ENCODE assay signal across 9 cellular contexts in the genomic region with DNA sequence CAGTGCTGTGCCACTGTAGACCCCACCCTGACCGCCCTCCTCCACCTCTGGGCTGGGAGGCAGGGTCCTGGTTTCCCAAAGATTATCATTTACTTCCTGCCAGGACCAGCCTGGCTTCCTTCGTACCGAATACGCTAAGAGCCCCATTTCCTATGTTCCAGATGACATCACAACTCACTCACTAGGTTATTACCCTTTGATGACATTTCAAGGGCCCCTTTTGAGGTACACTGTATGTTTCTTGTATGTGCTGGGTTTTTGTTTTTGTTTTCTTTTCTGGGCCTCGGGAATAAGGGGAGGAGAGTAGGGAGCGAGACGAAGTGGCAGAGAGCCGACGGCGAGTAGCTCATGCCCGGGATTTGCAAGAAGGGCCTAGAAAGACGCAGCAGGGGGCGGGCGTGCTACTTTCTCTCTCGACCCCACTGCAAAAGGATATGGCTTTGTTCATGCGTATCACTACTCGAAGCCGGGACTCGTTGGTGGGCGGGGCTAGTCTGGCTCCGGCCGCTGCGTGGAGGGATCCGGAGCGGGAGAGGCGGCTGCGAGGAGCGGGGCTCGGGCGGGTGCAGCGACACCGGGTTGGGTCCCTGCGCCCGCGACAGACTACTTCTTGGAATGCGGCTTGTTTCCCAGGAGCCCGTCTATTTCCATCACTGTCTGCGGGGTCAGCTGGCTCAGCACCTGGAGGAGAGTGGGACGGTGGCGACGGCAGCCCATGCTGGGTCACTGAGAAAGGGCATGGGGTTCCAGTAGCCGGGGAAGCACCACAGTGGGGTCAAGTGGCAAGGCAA. TPM values are rescaled to one million over a fixed set of nuclear protein-coding genes. Genes with fewer than 3 reads are reported as not detected.
DNase-seq lines count a peak whose midpoint lies in the region; ATAC-seq, FAIRE-seq and TF ChIP-seq lines count a peak whose summit lies in the region.
"Had no signal": no experiment of that assay in that cellular context is flagged by ENCODE, and none has a peak within 500 bp of the region (broad histone marks: within the 10 kb centered on the region; RNA-seq: fewer than 3 reads in every experiment).

No MANE protein-coding gene starts in this region.

- H3K9me3 ChIP-seq in iPS-15b (ENCODE audit: control insufficient read depth, insufficient read depth, low read length) = no peaks in the 10 kb centered on the region
- H3K9me3 ChIP-seq in gastrocnemius medialis = no peaks in the 10 kb centered on the region

- no peaks in the 10 kb centered on the region for H3K27me3 Mint-ChIP-seq in brain

- H3K4me3 Mint-ChIP-seq in brain = peak overlapping the region; percentile 26 to 76 (median 72)

- H3K4me3 ChIP-seq in iPS-15b (ENCODE audit: low read depth, low read length) (peak overlapping the region; percentile 39), gastrocnemius medialis (peak overlapping the region; percentile 53 to 77 (median 60))

- no peaks in the 10 kb centered on the region for H3K9me3 Mint-ChIP-seq in brain

- CTCF ChIA-PET in HEK293T (lab: Yijun Ruan, JAX) = no interaction called here

- peaks cover 82% of the 10 kb centered on the region for H3K27me3 ChIP-seq in iPS-15b (ENCODE audit: control insufficient read depth, insufficient read depth, low read length)
- H3K27me3 ChIP-seq in gastrocnemius medialis = no peaks in the 10 kb centered on the region

- peak; percentile 54; the same call in 1 of the 2 replicates for TF ChIP-seq POLR2A in GM12891 (IDR thresholded peaks at IDR 0.05; ENCODE audit: low read depth, low read length)
- peak; percentile 43 to 57 for TF ChIP-seq POLR2A in gastrocnemius medialis (IDR thresholded peaks at IDR 0.05)

- ATAC-seq in gastrocnemius medialis = peak; percentile 87 to 93
- no peak for ATAC-seq in HG02970 (IDR thresholded peaks at IDR 0.05; ENCODE audit: low FRiP score, unreplicated experiment)
- ATAC-seq in HG03196 (IDR thresholded peaks at IDR 0.05; ENCODE audit: unreplicated experiment) = no peak

- in situ Hi-C loops in gastrocnemius medialis (cut with MboI; ENCODE audit: low sequenced_read_pairs in 4 of 4) = no loop called here

- H3K4me1 ChIP-seq in iPS-15b (ENCODE audit: control insufficient read depth, insufficient read depth, low read length) (peaks cover 7% of the 10 kb centered on the region), gastrocnemius medialis (peaks cover 5 to 12% of the 10 kb centered on the region in 2 donors)

- FAIRE-seq in GM12891 (lab: Jason Lieb, UNC) = peak; percentile 94
- FAIRE-seq: colon had no signal

- DNase-seq in GM12891 (ENCODE audit: insufficient read length, low spot score) (peak; percentile 75), T1000 (lab: John Stamatoyannopoulos, UW) (peak; percentile 4), gastrocnemius medialis (peak; percentile 52 to 76), HEK293T (ENCODE audit: extremely low spot score) (no peak)

- no peak overlapping the region for H3K9ac ChIP-seq in iPS-15b (ENCODE audit: low read depth, low read length)

- POLR2A ChIA-PET in HEK293T (lab: Yijun Ruan, JAX) = interaction anchor here (1.0 to 1.4 kb wide), 2 partner anchors 9 to 10 kb away, joined by 4 to 6 read pairs; partner anchors contain the start of genes CNTROB and TRAPPC1

- intact Hi-C loops in gastrocnemius medialis (cut with DNase I; ENCODE audit: low total_unique reads) = no loop called here

- H3K36me3 Mint-ChIP-seq in brain = no peaks in the 10 kb centered on the region

- H3K27ac Mint-ChIP-seq in brain = peak overlapping the region in 4 of 5 experiments; percentile 90 to 96 (median 94)

- H3K4me1 Mint-ChIP-seq in brain = peaks cover 19% of the 10 kb centered on the region

- H3K27ac ChIP-seq in gastrocnemius medialis = peak overlapping the region; percentile 58 to 74 (median 60)

- no peaks in the 10 kb centered on the region for H3K36me3 ChIP-seq in iPS-15b (ENCODE audit: control insufficient read depth, insufficient read depth, low read length)
- no peaks in the 10 kb centered on the region for H3K36me3 ChIP-seq in gastrocnemius medialis

- TF ChIP-seq CTCF in brain (conservative IDR thresholded peaks at IDR 0.05) = no peak
- no peak for TF ChIP-seq CTCF in gastrocnemius medialis (IDR thresholded peaks at IDR 0.05 in 4 of 5, conservative IDR thresholded peaks at IDR 0.05 in 1 of 5)

TF ChIP-seq in GM12891, 5 proteins besides CTCF, POLR2A, EP300 and RAD21:
- TF ChIP-seq TAF1 (IDR thresholded peaks at IDR 0.05; ENCODE audit: low read depth, low read length) (peak; percentile 52; the same call in 1 of the 2 replicates), SPI1 (IDR thresholded peaks at IDR 0.05; ENCODE audit: low read depth, low read length) (no peak), PAX5 (IDR thresholded peaks at IDR 0.05; ENCODE audit: insufficient read depth, low read length, severe bottlenecking) (no peak), POU2F2 (IDR thresholded peaks at IDR 0.05; ENCODE audit: low read depth, low read length) (peak; percentile 64; the same call in 1 of the 2 replicates), POLR2AphosphoS5 (IDR thresholded peaks at IDR 0.05; ENCODE audit: low read depth, low read length) (peak; percentile 60; the same call in 1 of the 2 replicates)

TF ChIP-seq in HEK293T, 16 proteins besides CTCF, POLR2A, EP300 and RAD21:
- TF ChIP-seq BHLHE40 (IDR thresholded peaks at IDR 0.05; ENCODE audit: borderline replicate concordance) (no peak), ELF4 (IDR thresholded peaks at IDR 0.05) (no peak), ZNF384 (IDR thresholded peaks at IDR 0.05) (no peak), TARDBP (IDR thresholded peaks at IDR 0.05) (no peak)
- TF ChIP-seq, protein P1, sequence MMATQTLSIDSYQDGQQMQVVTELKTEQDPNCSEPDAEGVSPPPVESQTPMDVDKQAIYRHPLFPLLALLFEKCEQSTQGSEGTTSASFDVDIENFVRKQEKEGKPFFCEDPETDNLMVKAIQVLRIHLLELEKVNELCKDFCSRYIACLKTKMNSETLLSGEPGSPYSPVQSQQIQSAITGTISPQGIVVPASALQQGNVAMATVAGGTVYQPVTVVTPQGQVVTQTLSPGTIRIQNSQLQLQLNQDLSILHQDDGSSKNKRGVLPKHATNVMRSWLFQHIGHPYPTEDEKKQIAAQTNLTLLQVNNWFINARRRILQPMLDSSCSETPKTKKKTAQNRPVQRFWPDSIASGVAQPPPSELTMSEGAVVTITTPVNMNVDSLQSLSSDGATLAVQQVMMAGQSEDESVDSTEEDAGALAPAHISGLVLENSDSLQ (IDR thresholded peaks at IDR 0.05) = no peak

RNA-seq across cellular contexts. Expression of gene RNF227, which starts 6.6 kb away (rescaled TPM):
- 1.9 TPM for polyA plus RNA-seq in GM12891 (2012; ENCODE audit: low read depth, missing spikeins)
- polyA plus RNA-seq in brain (ENCODE audit: insufficient read depth, low read depth, low replicate concordance) = 5.3 TPM
- 1 to 10 TPM in 1 of 4 donors, under 1 TPM in 2, not detected in 1; 0.51 to 1.2 (median 0.62) TPM for total RNA-seq in gastrocnemius medialis

RNA-seq across cellular contexts. Expression of gene KCNAB3, which starts 7.0 kb away (rescaled TPM):
- polyA plus RNA-seq in GM12891 (2012; ENCODE audit: low read depth, missing spikeins) = 2.3 TPM
- polyA plus RNA-seq in brain (ENCODE audit: insufficient read depth, low read depth, low replicate concordance) = 7.5 TPM
- total RNA-seq in gastrocnemius medialis = under 1 TPM in 1 of 4 donors, not detected in 3; 0.42 TPM

RNA-seq across cellular contexts. Expression of gene TRAPPC1, which starts 9.1 kb away (rescaled TPM):
- 216 TPM for polyA plus RNA-seq in GM12891 (2012; ENCODE audit: low read depth, missing spikeins)
- 236 TPM for polyA plus RNA-seq in brain (ENCODE audit: insufficient read depth, low read depth, low replicate concordance)
- 10 to 100 TPM; 19.4 to 41.7 (median 30.0) TPM for total RNA-seq in gastrocnemius medialis

RNA-seq across cellular contexts. Expression of gene CNTROB, which starts 9.3 kb away (rescaled TPM):
- polyA plus RNA-seq in GM12891 (2012; ENCODE audit: low read depth, missing spikeins) = 22.8 TPM
- polyA plus RNA-seq in brain (ENCODE audit: insufficient read depth, low read depth, low replicate concordance) = 42.7 TPM
- 10 to 100 TPM in 1 of 4 donors, 1 to 10 TPM in 3; 3.6 to 14.3 (median 7.2) TPM for total RNA-seq in gastrocnemius medialis

RNA-seq across cellular contexts. Expression of gene CHD3, which starts 34.1 kb away (rescaled TPM):
- 76.4 TPM for polyA plus RNA-seq in GM12891 (2012; ENCODE audit: low read depth, missing spikeins)
- polyA plus RNA-seq in brain (ENCODE audit: insufficient read depth, low read depth, low replicate concordance) = 76.2 TPM
- total RNA-seq in gastrocnemius medialis = 1 to 10 TPM; 5.4 to 7.7 (median 6.0) TPM

Comparison
In these comparisons a context has a peak if more than half of its experiments do, and no peak if none do; other contexts are left out.
1. ATAC-seq: peak in gastrocnemius medialis (2 of 2); none in HG02970 (single experiment) and HG03196 (single experiment).